15 cellular contexts compared by ENCODE assay signal in genomic region chr14:69671365-69672050, GRCh38.
A peak's percentile ranks its signal among the peaks of the same experiment; 100 is the strongest.
DNase-seq lines count a peak whose midpoint lies in the region; ATAC-seq and TF ChIP-seq lines count a peak whose summit lies in the region.
"Had no signal": no experiment of that assay in that cellular context is flagged by ENCODE, and none has a peak within 500 bp of the region (broad histone marks: within the 10 kb centered on the region; RNA-seq: fewer than 3 reads in every experiment).

No MANE protein-coding gene starts in this region.

- peaks cover 42 to 73% of the 10 kb centered on the region in 2 donors for H3K36me3 Mint-ChIP-seq in CD14-positive monocyte
- no peaks in the 10 kb centered on the region for H3K36me3 Mint-ChIP-seq in GM23338 (ENCODE audit: low read depth)
- peaks cover 6 to 13% of the 10 kb centered on the region in 2 donors for H3K36me3 Mint-ChIP-seq in naive B cell

- 0 out of 2 replicates have a peak, but pooled peaks cover 5% of the 10 kb centered on the region for H3K9me2 ChIP-seq in GM23338 (ENCODE audit: insufficient read depth)

- no peak overlapping the region for H3K4me2 ChIP-seq in GM23338

- H3K9me3 ChIP-seq in WERI-Rb-1 (ENCODE audit: severe bottlenecking): no peaks in the 10 kb centered on the region
- H3K9me3 ChIP-seq: body of pancreas, left lung, MG63, transverse colon had no signal

- H3K27me3 Mint-ChIP-seq in CD14-positive monocyte (ENCODE audit: low read depth in 3 of 3) (no peaks in the 10 kb centered on the region), GM23338 (ENCODE audit: insufficient read depth, low read depth, poor library complexity) (peaks cover 2% of the 10 kb centered on the region), naive B cell (no peaks in the 10 kb centered on the region)

- H3K27me3 ChIP-seq in GM23338 (ENCODE audit: insufficient read depth) (no peaks in the 10 kb centered on the region), WERI-Rb-1 (ENCODE audit: insufficient read depth, low read depth, severe bottlenecking) (no peaks in the 10 kb centered on the region)
- H3K27me3 ChIP-seq: body of pancreas, dorsolateral prefrontal cortex, left lung, MG63, transverse colon had no signal

- TF ChIP-seq CTCF in CD14-positive monocyte (IDR thresholded peaks at IDR 0.05) (no peak), GM23338 (conservative IDR thresholded peaks at IDR 0.05; ENCODE audit: low read depth in 2 of 2) (no peak), WERI-Rb-1 (IDR thresholded peaks at IDR 0.05; ENCODE audit: low read depth, low read length) (no peak)

- no peaks in the 10 kb centered on the region for H3K9me3 Mint-ChIP-seq in CD14-positive monocyte
- H3K9me3 Mint-ChIP-seq in GM23338: no peaks in the 10 kb centered on the region
- H3K9me3 Mint-ChIP-seq in naive B cell: peaks cover 0 to 4% (median 2%) of the 10 kb centered on the region in 7 donors

- DNase-seq in CD14-positive monocyte (ENCODE audit: low spot score): no peak
- DNase-seq in GM23338 (ENCODE audit: low spot score): no peak
- peak; percentile 29 for DNase-seq in WERI-Rb-1
- no peak for DNase-seq in naive B cell
- no peak for DNase-seq in activated gamma-delta T cell treated with Interleukin-2 at 50 U/mL for 16 hours
- DNase-seq in glomerular visceral epithelial cell (ENCODE audit: extremely low spot score): no peak
- no peak for DNase-seq in HUDEP-2 (lab: John Stamatoyannopoulos, UW; ENCODE audit: unreplicated experiment in 76 of 76)
- DNase-seq: activated T-cell treated with anti-CD3 and anti-CD28 coated beads for 4 hours, body of pancreas, dorsolateral prefrontal cortex, left lung, MG63, NCI-H2081 treated with DMSO at 0.1 percent for 48 hours, transverse colon had no signal

- H3K4me3 Mint-ChIP-seq in CD14-positive monocyte: no peak overlapping the region
- H3K4me3 Mint-ChIP-seq in GM23338: no peak overlapping the region
- H3K4me3 Mint-ChIP-seq in naive B cell: peak overlapping the region in 1 of 8 donors; percentile 14

- H3K4me1 Mint-ChIP-seq in CD14-positive monocyte: peaks cover 75% of the 10 kb centered on the region
- H3K4me1 Mint-ChIP-seq in GM23338: peaks cover 33% of the 10 kb centered on the region
- H3K4me1 Mint-ChIP-seq in naive B cell: peaks cover 81 to 100% (median 96%) of the 10 kb centered on the region in 3 donors

- H3K4me1 ChIP-seq in GM23338 (ENCODE audit: insufficient read depth): peaks cover 4% of the 10 kb centered on the region; the same call in 1 of the 2 replicates

- H3F3A ChIP-seq in GM23338 (replicated peaks; ENCODE audit: low read depth): no peaks in the 10 kb centered on the region

- no peaks in the 10 kb centered on the region for H3K79me2 ChIP-seq in GM23338 (replicated peaks; ENCODE audit: insufficient read depth)

- H3K27ac ChIP-seq in GM23338 (ENCODE audit: low read depth): no peak overlapping the region
- H3K27ac ChIP-seq in WERI-Rb-1: peak overlapping the region; percentile 51
- H3K27ac ChIP-seq: VCaP had no signal

- no peak overlapping the region for H2AFZ ChIP-seq in GM23338

- H3K4me3 ChIP-seq in GM23338 (no peak overlapping the region), WERI-Rb-1 (ENCODE audit: low read depth, low read length) (no peak overlapping the region)
- H3K4me3 ChIP-seq: body of pancreas, dorsolateral prefrontal cortex, left lung, MG63, transverse colon had no signal

- peak; percentile 46; the same call in 2 of the 3 replicates for ATAC-seq in GM23338
- no peak for ATAC-seq in naive B cell (ENCODE audit: low read depth in 2 of 2)
- ATAC-seq: body of pancreas had no signal

- H4K20me1 ChIP-seq in GM23338 (replicated peaks; ENCODE audit: insufficient read depth): no peaks in the 10 kb centered on the region

- no peaks in the 10 kb centered on the region for H3K36me3 ChIP-seq in GM23338 (ENCODE audit: insufficient read depth)
- peaks cover 30% of the 10 kb centered on the region for H3K36me3 ChIP-seq in WERI-Rb-1
- H3K36me3 ChIP-seq: MG63, transverse colon had no signal

- peak overlapping the region in 4 of 7 donors; percentile 2 to 68 (median 37) for H3K27ac Mint-ChIP-seq in CD14-positive monocyte
- H3K27ac Mint-ChIP-seq in GM23338: no peak overlapping the region; the same call in 1 of the 2 replicates
- H3K27ac Mint-ChIP-seq in naive B cell: peak overlapping the region in 5 of 6 donors; percentile 7 to 95 (median 89)

- intact Hi-C loops in CD14-positive monocyte (cut with micrococcal nuclease): no loop called here

TF ChIP-seq in GM23338, 12 proteins besides CTCF, POLR2A, EP300 and RAD21 (continues in another document):
- TF ChIP-seq NANOG (IDR thresholded peaks at IDR 0.05; ENCODE audit: borderline replicate concordance) (no peak), ZNF331 (CRISPR knock-in tag; IDR thresholded peaks at IDR 0.05; ENCODE audit: low read depth) (no peak), ZNF114 (CRISPR knock-in tag; IDR thresholded peaks at IDR 0.05) (no peak), CREB1 (CRISPR knock-in tag; IDR thresholded peaks at IDR 0.05; ENCODE audit: low read depth) (no peak), ETS1 (IDR thresholded peaks at IDR 0.05) (no peak), JUNB (IDR thresholded peaks at IDR 0.05; ENCODE audit: unreplicated experiment) (no peak), EZH2phosphoT487 (IDR thresholded peaks at IDR 0.05; ENCODE audit: unreplicated experiment) (no peak), ZNF462 (CRISPR knock-in tag; IDR thresholded peaks at IDR 0.05) (no peak), STAT1 (IDR thresholded peaks at IDR 0.05; ENCODE audit: unreplicated experiment) (no peak), EZH2 (IDR thresholded peaks at IDR 0.05; ENCODE audit: low read depth, unreplicated experiment) (no peak)
